Comparison of ENCODE assay signal across 29 cellular contexts in the genomic region with DNA sequence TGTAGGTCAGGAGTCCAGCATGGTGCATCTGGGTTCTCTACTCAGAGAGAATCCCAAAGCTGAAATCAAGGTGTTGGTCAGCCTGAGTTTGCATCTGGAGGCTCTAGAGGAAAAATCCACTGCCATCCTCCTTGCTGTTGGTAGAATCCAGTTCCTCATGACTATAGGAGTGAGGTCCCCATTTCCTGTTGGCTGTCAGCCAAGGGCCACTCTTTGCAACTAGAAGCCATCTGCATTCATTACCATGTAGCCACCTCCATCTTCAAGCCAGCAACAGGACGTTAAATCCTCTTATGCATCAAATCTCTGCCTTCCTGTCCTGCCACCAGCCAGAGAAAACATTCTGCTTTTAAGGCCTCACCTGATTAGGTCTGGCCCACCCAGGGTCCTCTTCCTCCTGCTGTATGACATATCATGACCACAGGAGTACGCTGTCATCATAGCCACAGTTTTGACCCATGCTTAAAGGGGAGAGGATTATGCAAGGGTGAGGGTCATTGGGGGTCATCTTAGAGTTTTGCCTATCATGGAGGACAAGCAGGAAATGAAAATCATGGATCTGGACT. TPM values are rescaled to one million over a fixed set of nuclear protein-coding genes. Genes with fewer than 3 reads are reported as not detected.
"Had no signal": no experiment of that assay in that cellular context is flagged by ENCODE, and none has a peak within 500 bp of the region (broad histone marks: within the 10 kb centered on the region; RNA-seq: fewer than 3 reads in every experiment).

No MANE protein-coding gene starts in this region.

- H3K27ac ChIP-seq: left lung, lower lobe of right lung, neural progenitor cell, neutrophil, ovary, right atrium auricular region, right lobe of liver, stomach, testis, thyroid gland, transverse colon, upper lobe of left lung had no signal

- DNase-seq: hippocampal formation; kidney glomerular epithelial cell; left cardiac atrium; left lung; lower lobe of right lung; mammary epithelial cell; mesenchymal stem cell; naive B cell; natural killer cell; nephron progenitor cell; occipital lobe; ovary; right lobe of liver; stimulated activated CD4-positive, alpha-beta T cell treated with anti-CD3 and anti-CD28 coated beads, Interleukin-1b, Interleukin-23, amount 100 ng/mL, for 48 hours; stimulated activated CD4-positive, alpha-beta T cell treated with anti-CD3 and anti-CD28 coated beads, Interleukin-2, amount 100 ng/mL, for 48 hours; stimulated activated CD4-positive, alpha-beta T cell treated with anti-CD3 and anti-CD28 coated beads, Interleukin-4, amount 100 ng/mL, for 4 hours; stimulated activated CD8-positive, alpha-beta memory T cell treated with anti-CD3 and anti-CD28 coated beads, Interleukin-4, amount 100 ng/mL, for 48 hours; stimulated activated naive CD4-positive, alpha-beta T cell treated with Interleukin-2 at 50 U/mL for 16 hours; stomach; testis; thyroid gland; transverse colon; upper lobe of left lung had no signal

- H3K36me3 ChIP-seq: left lung, lower lobe of right lung, neural progenitor cell, neutrophil, ovary, right atrium auricular region, right lobe of liver, stomach, thyroid gland, transverse colon, upper lobe of left lung had no signal

- H3K9me3 ChIP-seq: left lung, lower lobe of right lung, neutrophil, ovary, right atrium auricular region, right lobe of liver, stomach, testis, thyroid gland, transverse colon, upper lobe of left lung had no signal

- H3K4me1 Mint-ChIP-seq: naive B cell; natural killer cell; nephron progenitor cell; stimulated activated memory B cell treated with anti-CD40 and anti-IgM and Interleukin-4, amounts not matched to agents 10 μg/mL and 1 μg/mL and 100 μg/mL, for 72 hours had no signal

- H3K4me1 ChIP-seq: left lung, lower lobe of right lung, neural progenitor cell, right atrium auricular region, right lobe of liver, stomach, testis, thyroid gland, transverse colon, upper lobe of left lung had no signal

- H3K36me3 Mint-ChIP-seq: naive B cell; natural killer cell; neural progenitor cell; stimulated activated memory B cell treated with anti-CD40 and anti-IgM and Interleukin-4, amounts not matched to agents 10 μg/mL and 1 μg/mL and 100 μg/mL, for 72 hours had no signal

- H3K27ac Mint-ChIP-seq: naive B cell; natural killer cell; nephron progenitor cell; neural progenitor cell; progenitor cell of endocrine pancreas; stimulated activated memory B cell treated with anti-CD40 and anti-IgM and Interleukin-4, amounts not matched to agents 10 μg/mL and 1 μg/mL and 100 μg/mL, for 72 hours had no signal

- H3K4me3 Mint-ChIP-seq: naive B cell; natural killer cell; nephron progenitor cell; neural progenitor cell; stimulated activated memory B cell treated with anti-CD40 and anti-IgM and Interleukin-4, amounts not matched to agents 10 μg/mL and 1 μg/mL and 100 μg/mL, for 72 hours had no signal

- H3K27me3 ChIP-seq: left lung, neural progenitor cell, neutrophil, ovary, right atrium auricular region, right lobe of liver, stomach, testis, thyroid gland, transverse colon, upper lobe of left lung had no signal

- ATAC-seq: left cardiac atrium; left lung; lower lobe of right lung; natural killer cell; right lobe of liver; stimulated activated memory B cell treated with anti-CD40 and anti-IgM and Interleukin-4, amounts not matched to agents 10 μg/mL and 1 μg/mL and 100 μg/mL, for 72 hours had no signal

- H3K4me3 ChIP-seq: left lung, lower lobe of right lung, neural progenitor cell, ovary, right atrium auricular region, right lobe of liver, smooth muscle cell, stomach, testis, thyroid gland, transverse colon, upper lobe of left lung had no signal

- H3K9me3 Mint-ChIP-seq: nephron progenitor cell, neural progenitor cell had no signal

- H3K27me3 Mint-ChIP-seq: stimulated activated memory B cell treated with anti-CD40 and anti-IgM and Interleukin-4, amounts not matched to agents 10 μg/mL and 1 μg/mL and 100 μg/mL, for 72 hours had no signal

RNA-seq across cellular contexts. Expression of a gene that starts 40.5 kb away (rescaled TPM):
- total RNA-seq: natural killer cell, right lobe of liver had no signal
